ENCODE assay signal across 19 cellular contexts in genomic region chr10:18136056-18136916, GRCh38. TPM values are rescaled to one million over a fixed set of nuclear protein-coding genes. Genes with fewer than 3 reads are reported as not detected.
"Had no signal": no experiment of that assay in that cellular context is flagged by ENCODE, and none has a peak within 500 bp of the region (broad histone marks: within the 10 kb centered on the region; RNA-seq: fewer than 3 reads in every experiment).

No MANE protein-coding gene starts in this region.

- H3K27ac ChIP-seq: colonic mucosa had no signal

- H3K9me3 ChIP-seq: colonic mucosa had no signal

- FAIRE-seq: endometrium, TTC549 had no signal

- ATAC-seq: activated CD8-positive, alpha-beta T cell treated with anti-CD3 and anti-CD28 coated beads for 36 hours; stimulated activated naive B cell treated with anti-CD40 and anti-IgM and Interleukin-4, amounts not matched to agents 10 μg/mL and 1 μg/mL and 100 μg/mL, for 72 hours had no signal

- H3K4me3 ChIP-seq: colonic mucosa, lung had no signal

- DNase-seq: activated B cell treated with CpG ODN at 0.5 μM for 24 hours; activated CD4-positive, alpha-beta T cell treated with anti-CD3 and anti-CD28 coated beads for 48 hours; activated CD8-positive, alpha-beta T cell treated with anti-CD3 and anti-CD28 coated beads for 36 hours; activated naive CD4-positive, alpha-beta T cell treated with Interleukin-2 at 50 U/mL for 16 hours; activated T-cell treated with anti-CD3 and anti-CD28 coated beads, Interleukin-2, amount 50 U/mL, for 1 hour; anterior cingulate cortex; colonic mucosa; islet precursor cell; retina; stimulated activated naive B cell treated with anti-CD40 and anti-IgM and Interleukin-4, amounts not matched to agents 10 μg/mL and 1 μg/mL and 100 μg/mL, for 72 hours; SW 1271 had no signal

- H3K4me1 Mint-ChIP-seq: activated B cell treated with CpG ODN at 0.5 μM for 24 hours; central memory CD8-positive, alpha-beta T cell had no signal

- H3K27me3 ChIP-seq: colonic mucosa had no signal

- H3K36me3 ChIP-seq: colonic mucosa had no signal

- H3K4me1 ChIP-seq: colonic mucosa had no signal

- H3K9me3 Mint-ChIP-seq: activated B cell treated with CpG ODN at 0.5 μM for 24 hours; activated CD8-positive, alpha-beta T cell treated with anti-CD3 and anti-CD28 coated beads for 36 hours; activated T-helper 2 cell treated with anti-CD3 and anti-CD28 coated beads, Interferon-gamma antibody, Interleukin-2, Interleukin-4, amounts not matched to agents 10 μg/mL and 5 μg/mL and 100 μg/mL, durations not matched to agents 14 hours and 24 hours and 36 hours; central memory CD8-positive, alpha-beta T cell; mesothelial cell of epicardium; nephron had no signal

- H3K27ac Mint-ChIP-seq: activated B cell treated with CpG ODN at 0.5 μM for 24 hours; activated CD8-positive, alpha-beta T cell treated with anti-CD3 and anti-CD28 coated beads for 36 hours; activated T-helper 2 cell treated with anti-CD3 and anti-CD28 coated beads, Interferon-gamma antibody, Interleukin-2, Interleukin-4, amounts not matched to agents 10 μg/mL and 5 μg/mL and 100 μg/mL, durations not matched to agents 14 hours and 24 hours and 36 hours; mesothelial cell of epicardium; nephron; stimulated activated naive B cell treated with anti-CD40 and anti-IgM and Interleukin-4, amounts not matched to agents 10 μg/mL and 1 μg/mL and 100 μg/mL, for 72 hours had no signal

- H3K36me3 Mint-ChIP-seq: mesothelial cell of epicardium; stimulated activated naive B cell treated with anti-CD40 and anti-IgM and Interleukin-4, amounts not matched to agents 10 μg/mL and 1 μg/mL and 100 μg/mL, for 72 hours had no signal

- H3K4me3 Mint-ChIP-seq: activated B cell treated with CpG ODN at 0.5 μM for 24 hours; activated CD8-positive, alpha-beta T cell treated with anti-CD3 and anti-CD28 coated beads for 36 hours; central memory CD8-positive, alpha-beta T cell; mesothelial cell of epicardium; stimulated activated naive B cell treated with anti-CD40 and anti-IgM and Interleukin-4, amounts not matched to agents 10 μg/mL and 1 μg/mL and 100 μg/mL, for 72 hours had no signal

RNA-seq across cellular contexts. Expression of gene CACNB2, which starts 3.9 kb away (rescaled TPM):
- total RNA-seq: activated B cell treated with CpG ODN at 0.5 μM for 24 hours; activated CD8-positive, alpha-beta T cell treated with anti-CD3 and anti-CD28 coated beads for 36 hours; glomerular endothelial cell had no signal
